Comparison of ENCODE assay signal across 19 cellular contexts in the genomic region with DNA sequence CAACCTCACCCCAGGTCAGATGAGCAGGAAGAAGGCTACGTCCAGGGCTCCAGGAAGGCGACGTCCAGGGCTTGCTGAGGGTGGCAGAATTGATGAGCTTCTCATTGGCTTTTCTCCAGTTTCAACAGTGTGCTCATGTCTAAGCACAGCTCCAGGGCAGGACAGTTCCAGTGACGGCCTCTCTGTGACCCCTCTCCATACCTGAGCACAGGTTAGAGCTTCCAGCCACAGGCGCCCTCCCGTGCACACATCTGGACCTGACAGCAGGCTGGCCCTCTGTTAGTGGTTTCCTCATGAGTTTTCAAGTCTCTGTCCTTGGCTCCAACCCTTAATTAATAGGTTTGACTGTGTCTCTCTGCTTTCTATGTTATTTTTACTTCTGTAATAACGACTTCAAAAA.
DNase-seq lines count a peak whose midpoint lies in the region; FAIRE-seq and TF ChIP-seq lines count a peak whose summit lies in the region.
"Had no signal": no experiment of that assay in that cellular context is flagged by ENCODE, and none has a peak within 500 bp of the region (broad histone marks: within the 10 kb centered on the region; RNA-seq: fewer than 3 reads in every experiment).

No MANE protein-coding gene starts in this region.

- TF ChIP-seq POLR2A in transverse colon (IDR thresholded peaks at IDR 0.05), result no peak
- TF ChIP-seq POLR2A in GM12891 (IDR thresholded peaks at IDR 0.05; ENCODE audit: low read depth, low read length), result no peak

- TF ChIP-seq EP300 in transverse colon (IDR thresholded peaks at IDR 0.05; ENCODE audit: low read depth), result no peak

- no peak overlapping the region for H3K4me3 ChIP-seq in BLaER1
- H3K4me3 ChIP-seq in mammary epithelial cell (replicated peaks in 1 of 3; ENCODE audit: insufficient read depth in 1 of 3, low read depth in 2 of 3, low read length in 3 of 3), result no peak overlapping the region
- no peak overlapping the region for H3K4me3 ChIP-seq in transverse colon
- H3K4me3 ChIP-seq: GM12878, K562 had no signal

- peak overlapping the region; percentile 43 for H2AFZ ChIP-seq in mammary epithelial cell (ENCODE audit: low read depth, low read length)

- no peak for FAIRE-seq in GM12891 (lab: Jason Lieb, UNC)
- FAIRE-seq: GM12878, K562 had no signal

- dilution Hi-C loops in mammary epithelial cell (cut with HindIII; ENCODE audit: low sequenced_read_pairs), result no loop called here

- H3K27me3 ChIP-seq in BLaER1 (no peaks in the 10 kb centered on the region), mammary epithelial cell (ENCODE audit: insufficient read depth, low read length) (no peaks in the 10 kb centered on the region), transverse colon (no peaks in the 10 kb centered on the region)

- H3K4me1 ChIP-seq in BLaER1 (peaks cover 34% of the 10 kb centered on the region), mammary epithelial cell (ENCODE audit: insufficient read depth, low read length) (peaks cover 10% of the 10 kb centered on the region), transverse colon (no peaks in the 10 kb centered on the region)

- CTCF ChIA-PET in mammary epithelial cell (lab: Charles Lee; ENCODE audit: low non-redundant PET) (interaction anchor here (0.6 kb wide), 1 partner anchor 181 kb away, joined by 3 read pairs; no protein-coding TSS in a partner anchor), Calu3 (lab: Charles Lee) (no interaction called here)

- no peak overlapping the region for H3K27ac ChIP-seq in BLaER1
- H3K27ac ChIP-seq in mammary epithelial cell (ENCODE audit: insufficient read depth, low read depth, low read length), result no peak overlapping the region
- no peak overlapping the region for H3K27ac ChIP-seq in transverse colon
- H3K27ac ChIP-seq: 22Rv1 had no signal

- no peaks in the 10 kb centered on the region for H3K79me2 ChIP-seq in mammary epithelial cell (ENCODE audit: insufficient read depth, low read length)

- H3K9me3 ChIP-seq in BLaER1 (peaks cover 3% of the 10 kb centered on the region; the same call in 1 of the 2 replicates), mammary epithelial cell (replicated peaks; ENCODE audit: insufficient read depth, low read length) (no peaks in the 10 kb centered on the region), transverse colon (no peaks in the 10 kb centered on the region)

- H3K9me3 Mint-ChIP-seq in mesothelial cell of epicardium (peaks cover 8% of the 10 kb centered on the region), Calu3 (ENCODE audit: low read depth, unreplicated experiment) (peaks cover 6% of the 10 kb centered on the region)

- DNase-seq in NCI-H69 (lab: John Stamatoyannopoulos, UW) (peak; percentile 59), mammary epithelial cell (peak; percentile 59), mesothelial cell of epicardium (ENCODE audit: low spot score in 2 of 2, unreplicated experiment in 2 of 2) (no peak), hepatic stellate cell (ENCODE audit: low spot score) (no peak), Calu3 (no peak), transverse colon (no peak), GM12891 (ENCODE audit: insufficient read length, low spot score) (no peak)
- DNase-seq: AML-193; CD4-positive, CD25-positive, alpha-beta regulatory T cell; GOT3; MV-4-11; NCI-H187; NCI-H2107; NCI-H510A; NCI-H774 had no signal

- in situ Hi-C loops in mammary epithelial cell (cut with MboI; ENCODE audit: low sequenced_read_pairs in 2 of 2) (no loop called here), transverse colon (cut with MboI; ENCODE audit: low pct_ligation_motif_present in 1 of 4, low pct_unique_long_range_greater_than_20kb in 1 of 4, low sequenced_read_pairs in 3 of 4) (loop anchor here in 1 of 4 donors (25.0 kb wide), 1 partner anchor 105 kb away; no protein-coding TSS in a partner anchor)

- peak in 1 of 2 donors; percentile 67 for TF ChIP-seq CTCF in mammary epithelial cell (conservative IDR thresholded peaks at IDR 0.05 in 1 of 2, IDR thresholded peaks at IDR 0.05 in 1 of 2; ENCODE audit: extremely low read depth in 1 of 2, insufficient read depth in 1 of 2, low read depth in 1 of 2, low read length in 2 of 2)
- no peak for TF ChIP-seq CTCF in mesothelial cell of epicardium (IDR thresholded peaks at IDR 0.05; ENCODE audit: unreplicated experiment)
- TF ChIP-seq CTCF in Calu3 (IDR thresholded peaks at IDR 0.05; ENCODE audit: unreplicated experiment), result no peak
- TF ChIP-seq CTCF in transverse colon (IDR thresholded peaks at IDR 0.05), result no peak

- H3K4me1 Mint-ChIP-seq in mesothelial cell of epicardium, result peaks cover 33% of the 10 kb centered on the region
- H3K4me1 Mint-ChIP-seq in Calu3 (ENCODE audit: low read depth, unreplicated experiment), result no peaks in the 10 kb centered on the region
- H3K4me1 Mint-ChIP-seq: CD4-positive, CD25-positive, alpha-beta regulatory T cell had no signal

- 2% methylated on average over 7 of the region's 7 CpGs for WGBS in mammary epithelial cell (ENCODE audit: low coverage, missing lambda C conversion rate)
- WGBS in transverse colon (ENCODE audit: low coverage in 1 of 2), 2 donors, result 17 to 67% methylated on average over 1 to 7 of the region's 7 CpGs

- no peaks in the 10 kb centered on the region for H3K36me3 ChIP-seq in BLaER1
- H3K36me3 ChIP-seq in mammary epithelial cell (ENCODE audit: insufficient read depth, low read length), result no peaks in the 10 kb centered on the region
- no peaks in the 10 kb centered on the region for H3K36me3 ChIP-seq in transverse colon

- no peaks in the 10 kb centered on the region for H4K20me1 ChIP-seq in BLaER1
- H4K20me1 ChIP-seq in mammary epithelial cell (ENCODE audit: insufficient read depth, low read length), result no peaks in the 10 kb centered on the region

- H3K27me3 Mint-ChIP-seq in mesothelial cell of epicardium (ENCODE audit: low read depth), result no peaks in the 10 kb centered on the region
- peaks cover 13% of the 10 kb centered on the region for H3K27me3 Mint-ChIP-seq in Calu3 (ENCODE audit: unreplicated experiment)
- H3K27me3 Mint-ChIP-seq: CD4-positive, CD25-positive, alpha-beta regulatory T cell had no signal

- H3K4me2 ChIP-seq in BLaER1, result peak overlapping the region; percentile 21; the same call in 1 of the 2 replicates
- peak overlapping the region; percentile 11 for H3K4me2 ChIP-seq in mammary epithelial cell (ENCODE audit: insufficient read depth, low read depth, low read length)

- H3K4me3 Mint-ChIP-seq in mesothelial cell of epicardium (no peak overlapping the region), Calu3 (ENCODE audit: low read depth, unreplicated experiment) (no peak overlapping the region)
- H3K4me3 Mint-ChIP-seq: CD4-positive, CD25-positive, alpha-beta regulatory T cell had no signal

- no peaks in the 10 kb centered on the region for H3K36me3 Mint-ChIP-seq in mesothelial cell of epicardium
- H3K36me3 Mint-ChIP-seq in Calu3 (ENCODE audit: insufficient read depth, unreplicated experiment), result no peaks in the 10 kb centered on the region
- H3K36me3 Mint-ChIP-seq: CD4-positive, CD25-positive, alpha-beta regulatory T cell had no signal

- H3K27ac Mint-ChIP-seq in mesothelial cell of epicardium, result peak overlapping the region; percentile 86
- H3K27ac Mint-ChIP-seq in Calu3 (ENCODE audit: unreplicated experiment), result no peak overlapping the region
- H3K27ac Mint-ChIP-seq: CD4-positive, CD25-positive, alpha-beta regulatory T cell had no signal

- intact Hi-C loops in mammary epithelial cell (cut with micrococcal nuclease) (loop anchor here (10.0 kb wide), 1 partner anchor 53 kb away; no protein-coding TSS in a partner anchor), Calu3 (cut with micrococcal nuclease; ENCODE audit: unreplicated experiment) (no loop called here), transverse colon (cut with DNase I; ENCODE audit: low total_unique reads) (no loop called here)

- BruUV-seq in mammary epithelial cell (replicated peaks; lab: Mats Ljungman, UMichigan), result no TSS peak
- no TSS peak for BruUV-seq in Calu3 (replicated peaks; lab: Mats Ljungman, UMichigan)

- H3K9ac ChIP-seq in BLaER1 (no peak overlapping the region), mammary epithelial cell (ENCODE audit: insufficient read depth, low read length) (no peak overlapping the region)

TF ChIP-seq in GM12891, 5 proteins besides CTCF, POLR2A, EP300 and RAD21:
- TF ChIP-seq POLR2AphosphoS5 (IDR thresholded peaks at IDR 0.05; ENCODE audit: low read depth, low read length) (no peak), POU2F2 (IDR thresholded peaks at IDR 0.05; ENCODE audit: low read depth, low read length) (no peak), PAX5 (IDR thresholded peaks at IDR 0.05; ENCODE audit: insufficient read depth, low read length, severe bottlenecking) (no peak), TAF1 (IDR thresholded peaks at IDR 0.05; ENCODE audit: low read depth, low read length) (no peak), SPI1 (IDR thresholded peaks at IDR 0.05; ENCODE audit: low read depth, low read length) (no peak)

Comparison
In these comparisons a context has a peak if more than half of its experiments do, and no peak if none do; other contexts are left out.
1. DNase-seq: peak in NCI-H69 (single experiment) and mammary epithelial cell (single experiment); none in mesothelial cell of epicardium (0 of 2), hepatic stellate cell (single experiment), Calu3 (single experiment), transverse colon (single experiment) and GM12891 (single experiment).